Comparison of ENCODE assay signal across 14 cellular contexts in genomic region chr22:41330169-41330568, GRCh38. TPM values are rescaled to one million over a fixed set of nuclear protein-coding genes. Genes with fewer than 3 reads are reported as not detected.
DNase-seq lines count a peak whose midpoint lies in the region; ATAC-seq and TF ChIP-seq lines count a peak whose summit lies in the region.
"Had no signal": no experiment of that assay in that cellular context is flagged by ENCODE, and none has a peak within 500 bp of the region (broad histone marks: within the 10 kb centered on the region; RNA-seq: fewer than 3 reads in every experiment).

No MANE protein-coding gene starts in this region.

- ATAC-seq in left ventricle myocardium superior, result peak; percentile 7
- no peak for ATAC-seq in heart right ventricle
- no peak for ATAC-seq in HG03280 (IDR thresholded peaks at IDR 0.05; ENCODE audit: unreplicated experiment)
- no peak for ATAC-seq in GM18907 (IDR thresholded peaks at IDR 0.05; ENCODE audit: unreplicated experiment)
- no peak for ATAC-seq in activated T-cell treated with anti-CD3 and anti-CD28 coated beads, Interleukin-2, amount 50 U/mL, for 72 hours (replicated peaks in 1 of 2)
- ATAC-seq: GM23338 had no signal

- 72 to 76% methylated on average over 7 of the region's 7 CpGs for WGBS in heart right ventricle, 2 donors

- H3K27ac ChIP-seq in heart right ventricle, result no peak overlapping the region
- H3K27ac ChIP-seq in WERI-Rb-1, result peak overlapping the region; percentile 56

- peaks cover 0 to 14% (median 6%) of the 10 kb centered on the region in 9 donors for H3K4me1 ChIP-seq in heart right ventricle
- H3K4me1 ChIP-seq: BE2C, Caco-2 had no signal

- H3K4me3 ChIP-seq in heart right ventricle (no peak overlapping the region), WERI-Rb-1 (ENCODE audit: low read depth, low read length) (no peak overlapping the region)
- H3K4me3 ChIP-seq: GM23338 had no signal

- no peak for DNase-seq in left ventricle myocardium superior
- DNase-seq in heart right ventricle, result no peak
- peak; percentile 21 for DNase-seq in WERI-Rb-1
- no peak for DNase-seq in nephron progenitor cell
- DNase-seq in activated T-cell treated with anti-CD3 and anti-CD28 coated beads, Interleukin-2, amount 50 U/mL, for 72 hours, result no peak
- DNase-seq: ACHN; BE2C; Caco-2; CD4-positive, CD25-positive, alpha-beta regulatory T cell; GDM1; HCEC 1CT had no signal

- no peak for TF ChIP-seq CTCF in heart right ventricle (IDR thresholded peaks at IDR 0.05)
- no peak for TF ChIP-seq CTCF in WERI-Rb-1 (IDR thresholded peaks at IDR 0.05; ENCODE audit: low read depth, low read length)
- no peak for TF ChIP-seq CTCF in nephron progenitor cell (IDR thresholded peaks at IDR 0.05)

- intact Hi-C loops in left ventricle myocardium superior (cut with micrococcal nuclease) (no loop called here), heart right ventricle (cut with DNase I) (no loop called here)

- H3K9me3 Mint-ChIP-seq in nephron progenitor cell, result no peaks in the 10 kb centered on the region
- no peaks in the 10 kb centered on the region for H3K9me3 Mint-ChIP-seq in activated T-cell treated with anti-CD3 and anti-CD28 coated beads, Interleukin-2, amount 50 U/mL, for 72 hours
- H3K9me3 Mint-ChIP-seq: CD4-positive, CD25-positive, alpha-beta regulatory T cell; GM23338 had no signal

- no peaks in the 10 kb centered on the region for H3K27me3 ChIP-seq in heart right ventricle
- H3K27me3 ChIP-seq in WERI-Rb-1 (ENCODE audit: insufficient read depth, low read depth, severe bottlenecking), result no peaks in the 10 kb centered on the region
- H3K27me3 ChIP-seq: BE2C had no signal

- H3K4me1 Mint-ChIP-seq in nephron progenitor cell, result no peaks in the 10 kb centered on the region
- H3K4me1 Mint-ChIP-seq in activated T-cell treated with anti-CD3 and anti-CD28 coated beads, Interleukin-2, amount 50 U/mL, for 72 hours (ENCODE audit: low read depth), result no peaks in the 10 kb centered on the region

- H3K4me3 Mint-ChIP-seq in nephron progenitor cell, result no peak overlapping the region
- no peak overlapping the region for H3K4me3 Mint-ChIP-seq in activated T-cell treated with anti-CD3 and anti-CD28 coated beads, Interleukin-2, amount 50 U/mL, for 72 hours
- H3K4me3 Mint-ChIP-seq: CD4-positive, CD25-positive, alpha-beta regulatory T cell; GM23338 had no signal

- H3K27ac Mint-ChIP-seq in nephron progenitor cell, result peak overlapping the region; percentile 48
- H3K27ac Mint-ChIP-seq in activated T-cell treated with anti-CD3 and anti-CD28 coated beads, Interleukin-2, amount 50 U/mL, for 72 hours, result no peak overlapping the region
- H3K27ac Mint-ChIP-seq: CD4-positive, CD25-positive, alpha-beta regulatory T cell; GM23338 had no signal

- H3K36me3 Mint-ChIP-seq in nephron progenitor cell (ENCODE audit: low read depth), result peaks cover 53% of the 10 kb centered on the region
- peaks cover 2 to 12% of the 10 kb centered on the region in 2 donors for H3K36me3 Mint-ChIP-seq in activated T-cell treated with anti-CD3 and anti-CD28 coated beads, Interleukin-2, amount 50 U/mL, for 72 hours (ENCODE audit: insufficient read depth in 2 of 2)

- H3K36me3 ChIP-seq in heart right ventricle (peaks cover 0 to 98% (median 66%) of the 10 kb centered on the region in 9 donors), WERI-Rb-1 (peaks cover 68% of the 10 kb centered on the region)

- H3K9me3 ChIP-seq in heart right ventricle, result no peaks in the 10 kb centered on the region
- no peaks in the 10 kb centered on the region for H3K9me3 ChIP-seq in WERI-Rb-1 (ENCODE audit: severe bottlenecking)
- H3K9me3 ChIP-seq: BE2C, Caco-2 had no signal

- no peaks in the 10 kb centered on the region for H3K27me3 Mint-ChIP-seq in nephron progenitor cell (ENCODE audit: low read depth, poor library complexity)
- no peaks in the 10 kb centered on the region for H3K27me3 Mint-ChIP-seq in activated T-cell treated with anti-CD3 and anti-CD28 coated beads, Interleukin-2, amount 50 U/mL, for 72 hours (ENCODE audit: low read depth)
- H3K27me3 Mint-ChIP-seq: CD4-positive, CD25-positive, alpha-beta regulatory T cell had no signal

RNA-seq across cellular contexts. Expression of gene ZC3H7B, which starts 28.8 kb away (rescaled TPM):
- total RNA-seq in left ventricle myocardium superior, result 47.6 TPM
- 10 to 100 TPM; 31.7 to 51.5 (median 36.7) TPM for total RNA-seq in heart right ventricle
- 10 to 100 TPM; 21.4 to 23.0 TPM for polyA plus RNA-seq in heart right ventricle
- 10 to 100 TPM; 46.1 to 52.4 TPM for total RNA-seq in activated T-cell treated with anti-CD3 and anti-CD28 coated beads, Interleukin-2, amount 50 U/mL, for 72 hours

RNA-seq across cellular contexts. Expression of gene RANGAP1, which starts 44.2 kb away (rescaled TPM):
- total RNA-seq in left ventricle myocardium superior (46.2 TPM), heart right ventricle (10 to 100 TPM; 26.5 to 53.8 (median 31.4) TPM)
- polyA plus RNA-seq in heart right ventricle, result 10 to 100 TPM; 23.2 to 90.3 TPM
- 100 to 1,000 TPM; 162 to 217 TPM for total RNA-seq in activated T-cell treated with anti-CD3 and anti-CD28 coated beads, Interleukin-2, amount 50 U/mL, for 72 hours

RNA-seq across cellular contexts. Expression of gene TEF, which starts 51.6 kb away (rescaled TPM):
- total RNA-seq in left ventricle myocardium superior (25.4 TPM), heart right ventricle (10 to 100 TPM in 9 of 10 donors, 1 to 10 TPM in 1; 8.6 to 29.1 (median 18.4) TPM)
- 10 to 100 TPM in 1 of 2 donors, 1 to 10 TPM in 1; 5.5 to 10.6 TPM for polyA plus RNA-seq in heart right ventricle
- 1 to 10 TPM; 1.5 to 2.0 TPM for total RNA-seq in activated T-cell treated with anti-CD3 and anti-CD28 coated beads, Interleukin-2, amount 50 U/mL, for 72 hours
